9 cellular contexts compared by ENCODE assay signal in the genomic region with DNA sequence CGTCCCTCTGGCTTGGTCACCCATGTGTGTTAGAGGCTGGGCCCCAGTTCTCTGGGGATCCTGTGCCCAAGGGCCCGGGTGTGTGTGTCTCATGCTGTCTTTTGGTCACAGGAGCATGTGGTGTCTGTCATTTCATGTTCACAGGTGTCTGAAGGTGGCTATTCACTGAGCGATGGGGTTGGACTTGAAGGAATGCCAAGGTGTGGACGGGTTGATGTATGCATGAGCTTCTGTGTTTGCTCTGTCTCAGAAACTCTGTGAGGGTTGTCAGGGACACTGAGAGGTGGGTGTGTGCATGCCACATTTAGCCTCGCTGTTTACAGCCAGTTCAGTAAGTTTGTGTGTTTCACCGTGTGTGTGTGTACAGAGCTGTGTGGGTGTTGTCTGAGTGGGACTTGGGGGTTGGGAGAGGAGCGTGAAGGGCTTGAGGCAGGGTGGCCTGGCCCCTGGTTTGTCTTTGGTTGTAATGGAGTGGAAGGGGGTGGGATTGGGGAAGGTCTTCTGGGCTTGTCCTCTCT. TPM values are rescaled to one million over a fixed set of nuclear protein-coding genes. Genes with fewer than 3 reads are reported as not detected.
A peak's percentile ranks its signal among the peaks of the same experiment; 100 is the strongest.
DNase-seq lines count a peak whose midpoint lies in the region; ATAC-seq and TF ChIP-seq lines count a peak whose summit lies in the region.
"Had no signal": no experiment of that assay in that cellular context is flagged by ENCODE, and none has a peak within 500 bp of the region (broad histone marks: within the 10 kb centered on the region; RNA-seq: fewer than 3 reads in every experiment).

No MANE protein-coding gene starts in this region.

- intact Hi-C loops in CD14-positive monocyte (cut with micrococcal nuclease) = no loop called here

- 8% methylated on average over 7 of the region's 7 CpGs for WGBS in hepatocyte (ENCODE audit: low lambda C conversion rate, missing lambda C conversion rate)

- H3K4me2 ChIP-seq in hepatocyte = peak overlapping the region; percentile 95

- H3K4me3 Mint-ChIP-seq in CD14-positive monocyte (peak overlapping the region; percentile 80 to 86), HFFc6 (peak overlapping the region; percentile 83)

- TF ChIP-seq CTCF in CD14-positive monocyte (IDR thresholded peaks at IDR 0.05) (no peak), HFFc6 (IDR thresholded peaks at IDR 0.05) (no peak), hepatocyte (IDR thresholded peaks at IDR 0.05; ENCODE audit: poor library complexity) (no peak)

- DNase-seq in CD14-positive monocyte (ENCODE audit: low spot score) (no peak), HFFc6 (peak; percentile 24), hepatocyte (ENCODE audit: low spot score) (peak; percentile 77), skeletal muscle cell (ENCODE audit: low read depth) (no peak), GM03348 (ENCODE audit: low spot score) (no peak), KG1 (lab: John Stamatoyannopoulos, UW) (no peak)
- DNase-seq in activated naive CD4-positive, alpha-beta T cell treated with anti-CD3 and anti-CD28 coated beads, Interleukin-2, amount 50 U/mL, for 72 hours (ENCODE audit: low spot score in 2 of 2) = no peak

- H3K4me3 ChIP-seq in hepatocyte (peak overlapping the region; percentile 91), skeletal muscle cell (ENCODE audit: low read depth, low read length) (peak overlapping the region; percentile 76)

- no peaks in the 10 kb centered on the region for H3K9me2 ChIP-seq in hepatocyte (replicated peaks; ENCODE audit: insufficient read depth)

- H4K20me1 ChIP-seq in hepatocyte (ENCODE audit: insufficient read depth, poor library complexity, severe bottlenecking) = peaks cover 35% of the 10 kb centered on the region

- peaks cover 23% of the 10 kb centered on the region for H3K4me1 Mint-ChIP-seq in CD14-positive monocyte
- H3K4me1 Mint-ChIP-seq in HFFc6 (ENCODE audit: low read depth) = peaks cover 71% of the 10 kb centered on the region

- ATAC-seq in activated naive CD4-positive, alpha-beta T cell treated with anti-CD3 and anti-CD28 coated beads, Interleukin-2, amount 50 U/mL, for 72 hours = peak; percentile 12 to 15
- ATAC-seq in GM18907 (IDR thresholded peaks at IDR 0.05; ENCODE audit: unreplicated experiment) = no peak

- H3K9me3 ChIP-seq in hepatocyte (ENCODE audit: low read depth) = no peaks in the 10 kb centered on the region

- no peaks in the 10 kb centered on the region for H3K36me3 ChIP-seq in hepatocyte (replicated peaks; ENCODE audit: insufficient read depth, low read depth)

- H3K79me2 ChIP-seq in hepatocyte = peaks cover 58% of the 10 kb centered on the region

- H3K27me3 ChIP-seq in hepatocyte = no peaks in the 10 kb centered on the region

- H3K27ac ChIP-seq in hepatocyte = peak overlapping the region; percentile 100

- peaks cover 48% of the 10 kb centered on the region for H3K4me1 ChIP-seq in hepatocyte (ENCODE audit: insufficient read depth)

- no peak overlapping the region for H2AFZ ChIP-seq in hepatocyte

- peaks cover 0 to 5% (median 0%) of the 10 kb centered on the region in 7 donors for H3K9me3 Mint-ChIP-seq in CD14-positive monocyte
- H3K9me3 Mint-ChIP-seq in HFFc6 = no peaks in the 10 kb centered on the region
- no peaks in the 10 kb centered on the region for H3K9me3 Mint-ChIP-seq in activated naive CD4-positive, alpha-beta T cell treated with anti-CD3 and anti-CD28 coated beads, Interleukin-2, amount 50 U/mL, for 72 hours

- peaks cover 34 to 63% (median 36%) of the 10 kb centered on the region in 3 donors for H3K27me3 Mint-ChIP-seq in CD14-positive monocyte (ENCODE audit: low read depth in 3 of 3)
- peaks cover 3% of the 10 kb centered on the region for H3K27me3 Mint-ChIP-seq in HFFc6 (ENCODE audit: insufficient read depth)

- peaks cover 0 to 5% of the 10 kb centered on the region in 2 donors for H3K36me3 Mint-ChIP-seq in CD14-positive monocyte
- H3K36me3 Mint-ChIP-seq in HFFc6 (ENCODE audit: low read depth) = no peaks in the 10 kb centered on the region; the same call in 1 of the 2 replicates
- H3K36me3 Mint-ChIP-seq in activated naive CD4-positive, alpha-beta T cell treated with anti-CD3 and anti-CD28 coated beads, Interleukin-2, amount 50 U/mL, for 72 hours = no peaks in the 10 kb centered on the region

- H3K27ac Mint-ChIP-seq in CD14-positive monocyte (no peak overlapping the region), HFFc6 (peak overlapping the region; percentile 87)
- H3K27ac Mint-ChIP-seq in activated naive CD4-positive, alpha-beta T cell treated with anti-CD3 and anti-CD28 coated beads, Interleukin-2, amount 50 U/mL, for 72 hours = peak overlapping the region; percentile 27 to 78

RNA-seq across cellular contexts. Expression of gene DDR1, which starts 1.2 kb away (rescaled TPM):
- polyA plus RNA-seq in CD14-positive monocyte (under 1 TPM; 0.39 to 0.51 TPM), hepatocyte (94.4 and 104 TPM in 2 replicates)
- 10 to 100 TPM; 28.0 to 42.5 (median 31.6) TPM for total RNA-seq in HFFc6 (2021; fragmentation: NEBNext Ultra II Directional; extraction: Animal tissue kit (Norgen Biotek cat#: 25700))
- total RNA-seq in activated naive CD4-positive, alpha-beta T cell treated with anti-CD3 and anti-CD28 coated beads, Interleukin-2, amount 50 U/mL, for 72 hours = 10 to 100 TPM; 15.2 to 20.7 TPM
- total RNA-seq in hepatocyte = 67.4 and 94.4 TPM in 2 replicates

RNA-seq across cellular contexts. Expression of gene GTF2H4, which starts 22.5 kb away (rescaled TPM):
- 1 to 10 TPM; 3.6 to 6.0 TPM for polyA plus RNA-seq in CD14-positive monocyte
- total RNA-seq in HFFc6 (2021; fragmentation: NEBNext Ultra II Directional; extraction: Animal tissue kit (Norgen Biotek cat#: 25700)) = 10 to 100 TPM; 23.9 to 27.1 (median 26.5) TPM
- total RNA-seq in activated naive CD4-positive, alpha-beta T cell treated with anti-CD3 and anti-CD28 coated beads, Interleukin-2, amount 50 U/mL, for 72 hours = 10 to 100 TPM; 27.6 to 44.9 TPM
- 15.2 and 26.0 TPM in 2 replicates for total RNA-seq in hepatocyte
- 13.6 and 14.0 TPM in 2 replicates for polyA plus RNA-seq in hepatocyte

RNA-seq across cellular contexts. Expression of gene VARS2, which starts 28.5 kb away (rescaled TPM):
- polyA plus RNA-seq in CD14-positive monocyte (1 to 10 TPM; 7.6 to 8.1 TPM), hepatocyte (20.8 and 21.6 TPM in 2 replicates)
- 10 to 100 TPM; 15.3 to 18.4 (median 16.9) TPM for total RNA-seq in HFFc6 (2021; fragmentation: NEBNext Ultra II Directional; extraction: Animal tissue kit (Norgen Biotek cat#: 25700))
- total RNA-seq in activated naive CD4-positive, alpha-beta T cell treated with anti-CD3 and anti-CD28 coated beads, Interleukin-2, amount 50 U/mL, for 72 hours = 10 to 100 TPM; 55.1 to 55.7 TPM
- 23.1 and 36.9 TPM in 2 replicates for total RNA-seq in hepatocyte

RNA-seq across cellular contexts. Expression of gene SFTA2, which starts 46.4 kb away (rescaled TPM):
- polyA plus RNA-seq in CD14-positive monocyte (not detected), hepatocyte (8.8 and 9.5 TPM in 2 replicates)
- not detected for total RNA-seq in HFFc6 (2021; fragmentation: NEBNext Ultra II Directional; extraction: Animal tissue kit (Norgen Biotek cat#: 25700))
- not detected for total RNA-seq in activated naive CD4-positive, alpha-beta T cell treated with anti-CD3 and anti-CD28 coated beads, Interleukin-2, amount 50 U/mL, for 72 hours
- 1.1 TPM in 1 of 2 replicates, not detected in the other for total RNA-seq in hepatocyte
- total RNA-seq: pulmonary artery endothelial cell had no signal

RNA-seq across cellular contexts. Expression of gene MUCL3, which starts 55.2 kb away (rescaled TPM):
- polyA plus RNA-seq in CD14-positive monocyte (not detected), hepatocyte (0.11 and 0.34 TPM in 2 replicates)
- total RNA-seq in HFFc6 (2021; fragmentation: NEBNext Ultra II Directional; extraction: Animal tissue kit (Norgen Biotek cat#: 25700)) = not detected
- not detected for total RNA-seq in activated naive CD4-positive, alpha-beta T cell treated with anti-CD3 and anti-CD28 coated beads, Interleukin-2, amount 50 U/mL, for 72 hours
- total RNA-seq in hepatocyte = 0.04 and 0.13 TPM in 2 replicates
- total RNA-seq: pulmonary artery endothelial cell had no signal

Comparison
In these comparisons a context has a peak if more than half of its experiments do, and no peak if none do; other contexts are left out.
1. DNase-seq: peak in HFFc6 (single experiment) and hepatocyte (single experiment); none in CD14-positive monocyte (single experiment), activated naive CD4-positive, alpha-beta T cell treated with anti-CD3 and anti-CD28 coated beads, Interleukin-2, amount 50 U/mL, for 72 hours (0 of 2), skeletal muscle cell (single experiment), GM03348 (single experiment) and KG1 (single experiment).
2. H3K27ac Mint-ChIP-seq: peak in HFFc6 (single experiment) and activated naive CD4-positive, alpha-beta T cell treated with anti-CD3 and anti-CD28 coated beads, Interleukin-2, amount 50 U/mL, for 72 hours (2 of 2); none in CD14-positive monocyte (0 of 7).